In genomic region chr1:15936025-15936424, GRCh38 we compare ENCODE assay signal across 15 cellular contexts.
"Had no signal": no experiment of that assay in that cellular context is flagged by ENCODE, and none has a peak within 500 bp of the region (broad histone marks: within the 10 kb centered on the region; RNA-seq: fewer than 3 reads in every experiment).

No MANE protein-coding gene starts in this region.

- H3K27ac Mint-ChIP-seq: activated B cell treated with CpG ODN at 0.5 μM for 24 hours, nephron had no signal

- H3K4me3 Mint-ChIP-seq: activated B cell treated with CpG ODN at 0.5 μM for 24 hours; activated CD4-positive, alpha-beta T cell treated with anti-CD3 and anti-CD28 coated beads, Interleukin-2, amount 10 ng/mL, durations not matched to agents 24 days and 14 days; nephron; T-cell had no signal

- ATAC-seq: left lung, T-cell had no signal

- DNase-seq: activated B cell treated with CpG ODN at 0.5 μM for 24 hours; activated CD4-positive, alpha-beta T cell treated with anti-CD3 and anti-CD28 coated beads, Interleukin-2, amount 10 ng/mL, durations not matched to agents 24 days and 14 days; foreskin melanocyte; kidney; left lung; midbrain; nucleus accumbens; SK-N-SH; stimulated activated CD4-positive, alpha-beta T cell treated with anti-CD3 and anti-CD28 coated beads, Interleukin-12 subunit alpha, Interleukin-12 subunit beta, amount 100 ng/mL, for 4 hours; stimulated activated CD4-positive, alpha-beta T cell treated with anti-CD3 and anti-CD28 coated beads, Interleukin-1b, Interleukin-23, amount 100 ng/mL, for 48 hours; stimulated activated CD8-positive, alpha-beta memory T cell treated with anti-CD3 and anti-CD28 coated beads, Interleukin-4, amount 100 ng/mL, for 48 hours; T-cell; T-helper 9 cell; testis had no signal

- H3K4me1 Mint-ChIP-seq: T-cell had no signal

- H3K9me3 Mint-ChIP-seq: activated B cell treated with CpG ODN at 0.5 μM for 24 hours; activated CD4-positive, alpha-beta T cell treated with anti-CD3 and anti-CD28 coated beads, Interleukin-2, amount 10 ng/mL, durations not matched to agents 24 days and 14 days; nephron; T-cell had no signal

- H3K27me3 Mint-ChIP-seq: activated B cell treated with CpG ODN at 0.5 μM for 24 hours; activated CD4-positive, alpha-beta T cell treated with anti-CD3 and anti-CD28 coated beads, Interleukin-2, amount 10 ng/mL, durations not matched to agents 24 days and 14 days; T-cell had no signal
